Comparison of ENCODE assay signal across 8 cellular contexts in genomic region chr4:153497988-153498967, GRCh38.
DNase-seq lines count a peak whose midpoint lies in the region; ATAC-seq and TF ChIP-seq lines count a peak whose summit lies in the region.

No MANE protein-coding gene starts in this region.

- H3K36me3 Mint-ChIP-seq in nephron (ENCODE audit: low read depth): peaks cover 5% of the 10 kb centered on the region

- peaks cover 77% of the 10 kb centered on the region for H3K4me1 Mint-ChIP-seq in nephron

- peak overlapping the region; percentile 44 for H3K27ac ChIP-seq in caudate nucleus (ENCODE audit: low read depth, low read length)

- no peaks in the 10 kb centered on the region for H3K27me3 Mint-ChIP-seq in nephron (ENCODE audit: low read depth)

- peak overlapping the region; percentile 85 to 98 (median 90) for H3K27ac Mint-ChIP-seq in nephron

- peak; percentile 73 for DNase-seq in AG20443 (ENCODE audit: low spot score)
- DNase-seq in caudate nucleus (lab: John Stamatoyannopoulos, UW): peak in 42 of 61 donors; percentile 4 to 90 (median 54)
- no peak for DNase-seq in ecto neural progenitor cell (ENCODE audit: low spot score)
- no peak for DNase-seq in NCI-H1092 treated with DMSO at 0.1 percent for 48 hours (lab: John Stamatoyannopoulos, UW)
- no peak for DNase-seq in NCI-H1930 (lab: John Stamatoyannopoulos, UW)

- peak; percentile 63 for ATAC-seq in GM19035 (IDR thresholded peaks at IDR 0.05; ENCODE audit: unreplicated experiment)
- peak; percentile 38 for ATAC-seq in HG03139 (IDR thresholded peaks at IDR 0.05; ENCODE audit: unreplicated experiment)

- no peak for TF ChIP-seq CTCF in nephron (IDR thresholded peaks at IDR 0.05; ENCODE audit: unreplicated experiment in 3 of 3)

- H3K4me3 Mint-ChIP-seq in nephron: peak overlapping the region in 2 of 3 experiments; percentile 3 to 65

- no peaks in the 10 kb centered on the region for H3K9me3 Mint-ChIP-seq in nephron

Comparison
In these comparisons a context has a peak if more than half of its experiments do, and no peak if none do; other contexts are left out.
1. DNase-seq: peak in AG20443 (single experiment) and caudate nucleus (42 of 61); none in ecto neural progenitor cell (single experiment), NCI-H1092 treated with DMSO at 0.1 percent for 48 hours (single experiment) and NCI-H1930 (0 of 2).